In genomic region chr18:22110482-22110924, GRCh38 we compare ENCODE assay signal across 1 cellular context.
TF ChIP-seq lines count a peak whose summit lies in the region.

No MANE protein-coding gene starts in this region.

TF ChIP-seq in HEK293, 187 proteins besides CTCF, POLR2A, EP300 and RAD21 (continued from another document):
- TF ChIP-seq ZBTB49 (tag by site-specific recombination; IDR thresholded peaks at IDR 0.05; ENCODE audit: low read depth) (no peak), MZF1 (tag by site-specific recombination; IDR thresholded peaks at IDR 0.05; ENCODE audit: borderline replicate concordance) (no peak)
